In the genomic region with DNA sequence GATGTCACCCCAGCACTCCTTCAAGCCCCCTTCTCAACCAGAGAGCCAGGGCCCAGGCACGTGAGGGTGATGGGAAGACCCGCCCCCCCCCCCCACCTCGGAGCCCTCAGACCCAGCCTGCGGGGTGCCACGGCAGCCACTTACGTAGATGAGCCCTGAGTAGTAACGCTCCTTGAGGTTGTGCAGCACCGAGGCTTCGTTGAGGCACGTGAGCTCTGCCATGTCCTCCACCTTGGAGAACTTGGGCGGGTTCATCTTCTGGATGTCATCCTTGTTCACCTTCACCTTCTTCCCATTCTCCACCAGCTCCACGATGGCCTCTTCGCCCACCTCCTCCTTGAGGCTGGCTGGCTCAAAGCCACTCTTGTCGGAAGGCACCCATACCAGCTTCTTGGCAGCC, we compare ENCODE assay signal across 1 cellular context.
TF ChIP-seq lines count a peak whose summit lies in the region.

No MANE protein-coding gene starts in this region.

TF ChIP-seq in H1, 55 proteins besides CTCF, POLR2A, EP300 and RAD21:
- TF ChIP-seq EZH2 (IDR thresholded peaks at IDR 0.05; ENCODE audit: low read depth, low read length, severe bottlenecking) (no peak), SRF (IDR thresholded peaks at IDR 0.05; ENCODE audit: low read depth, low read length) (no peak), HDAC2 (IDR thresholded peaks at IDR 0.05; ENCODE audit: borderline replicate concordance in 1 of 2, low read depth in 2 of 2, low read length in 2 of 2) (no peak)
- TF ChIP-seq, protein P1, sequence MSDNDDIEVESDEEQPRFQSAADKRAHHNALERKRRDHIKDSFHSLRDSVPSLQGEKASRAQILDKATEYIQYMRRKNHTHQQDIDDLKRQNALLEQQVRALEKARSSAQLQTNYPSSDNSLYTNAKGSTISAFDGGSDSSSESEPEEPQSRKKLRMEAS (IDR thresholded peaks at IDR 0.05): no peak
- TF ChIP-seq, protein P2, sequence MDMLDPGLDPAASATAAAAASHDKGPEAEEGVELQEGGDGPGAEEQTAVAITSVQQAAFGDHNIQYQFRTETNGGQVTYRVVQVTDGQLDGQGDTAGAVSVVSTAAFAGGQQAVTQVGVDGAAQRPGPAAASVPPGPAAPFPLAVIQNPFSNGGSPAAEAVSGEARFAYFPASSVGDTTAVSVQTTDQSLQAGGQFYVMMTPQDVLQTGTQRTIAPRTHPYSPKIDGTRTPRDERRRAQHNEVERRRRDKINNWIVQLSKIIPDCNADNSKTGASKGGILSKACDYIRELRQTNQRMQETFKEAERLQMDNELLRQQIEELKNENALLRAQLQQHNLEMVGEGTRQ (IDR thresholded peaks at IDR 0.05; ENCODE audit: low read length): no peak
